20 cellular contexts compared by ENCODE assay signal in genomic region chr3:36364260-36364659, GRCh38.
"Had no signal": no experiment of that assay in that cellular context is flagged by ENCODE, and none has a peak within 500 bp of the region (broad histone marks: within the 10 kb centered on the region; RNA-seq: fewer than 3 reads in every experiment).

No MANE protein-coding gene starts in this region.

- H3K4me1 ChIP-seq: breast epithelium, lower lobe of right lung, upper lobe of left lung had no signal

- H3K27ac ChIP-seq: breast epithelium, lower lobe of right lung, sigmoid colon, thoracic aorta, upper lobe of left lung had no signal

- H3K9me3 ChIP-seq: lower lobe of right lung, sigmoid colon, thoracic aorta, upper lobe of left lung had no signal

- H3K27me3 ChIP-seq: breast epithelium, sigmoid colon, upper lobe of left lung had no signal

- FAIRE-seq: astrocyte, endometrium, islet of Langerhans had no signal

- H3K36me3 ChIP-seq: breast epithelium, lower lobe of right lung, sigmoid colon, thoracic aorta, upper lobe of left lung had no signal

- DNase-seq: activated CD4-positive, alpha-beta T cell treated with anti-CD3 and anti-CD28 coated beads for 36 hours; activated CD4-positive, alpha-beta T cell treated with anti-CD3 and anti-CD28 coated beads, Interleukin-2, amount 50 U/mL, for 48 hours; activated gamma-delta T cell; cortex of kidney; erythroblast; foreskin melanocyte; glutamatergic neuron; hippocampal formation; left cardiac atrium; lower lobe of right lung; midbrain; nucleus accumbens; sigmoid colon; stimulated activated CD4-positive, alpha-beta T cell treated with anti-CD3 and anti-CD28 coated beads, Interleukin-4, amount 100 ng/mL, for 24 hours; upper lobe of left lung had no signal

- H3K4me3 ChIP-seq: breast epithelium, lower lobe of right lung, sigmoid colon, thoracic aorta, upper lobe of left lung had no signal
